7 cellular contexts compared by ENCODE assay signal in genomic region chr12:80517655-80518054, GRCh38.
"Had no signal": no experiment of that assay in that cellular context is flagged by ENCODE, and none has a peak within 500 bp of the region (broad histone marks: within the 10 kb centered on the region; RNA-seq: fewer than 3 reads in every experiment).

No MANE protein-coding gene starts in this region.

- ATAC-seq: HepG2 had no signal

- H3K27ac ChIP-seq: HL-60, KMS-11 had no signal

- DNase-seq: IMR-90, KBM-7, KG1 had no signal

- H3K9ac ChIP-seq: KMS-11 had no signal

- FAIRE-seq: HepG2, HTR-8/SVneo had no signal

- H3K4me2 ChIP-seq: KMS-11 had no signal
